ENCODE assay signal across 8 cellular contexts in the genomic region with DNA sequence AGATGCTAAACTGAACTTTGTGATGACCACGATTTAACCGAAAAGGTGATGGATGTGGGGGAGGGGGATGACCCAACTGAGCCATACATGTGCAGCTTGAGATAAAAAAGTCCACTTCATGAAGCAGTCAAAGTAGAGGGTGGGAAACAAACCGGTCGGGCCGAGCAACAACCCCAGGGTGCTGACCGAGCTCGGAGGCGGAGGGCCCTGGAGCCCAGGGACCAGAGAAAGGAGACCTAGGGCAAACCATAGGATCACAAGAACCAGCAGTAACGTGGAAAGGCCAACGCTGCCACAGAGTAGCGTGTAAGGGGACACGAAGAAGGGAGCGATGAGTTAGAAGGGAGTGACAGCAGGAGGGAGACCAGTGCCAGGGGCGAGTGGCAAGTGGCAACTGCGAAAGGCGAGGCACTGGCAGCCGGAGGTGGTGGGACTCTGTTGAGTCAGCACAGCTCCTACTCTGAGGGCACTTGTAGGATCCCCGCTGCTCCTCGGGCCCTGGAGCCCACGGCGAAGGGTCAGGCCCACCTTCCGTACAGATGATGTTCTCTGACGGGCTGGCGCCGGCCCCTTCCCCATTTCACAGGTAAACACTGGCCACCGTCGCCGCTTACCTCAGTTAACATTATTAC. TPM values are rescaled to one million over a fixed set of nuclear protein-coding genes. Genes with fewer than 3 reads are reported as not detected.
DNase-seq lines count a peak whose midpoint lies in the region; ATAC-seq, FAIRE-seq and TF ChIP-seq lines count a peak whose summit lies in the region.

No MANE protein-coding gene starts in this region.

- peak overlapping the region; percentile 100 for H3K4me3 Mint-ChIP-seq in endothelial cell (ENCODE audit: unreplicated experiment)

- peaks cover 5% of the 10 kb centered on the region for H3K36me3 Mint-ChIP-seq in endothelial cell (ENCODE audit: low read depth, unreplicated experiment)

- intact Hi-C loops in mucosa of descending colon (cut with DNase I, micrococcal nuclease): no loop called here

- peaks cover 3% of the 10 kb centered on the region for H3K27me3 Mint-ChIP-seq in endothelial cell (ENCODE audit: unreplicated experiment)

- no peaks in the 10 kb centered on the region for H3K9me3 Mint-ChIP-seq in endothelial cell (ENCODE audit: unreplicated experiment)

- H3K4me3 ChIP-seq in mucosa of descending colon: peak overlapping the region; percentile 79

- FAIRE-seq in GM18507 (lab: Jason Lieb, UNC): peak; percentile 36

- peak overlapping the region; percentile 75 for H3K27ac ChIP-seq in 22Rv1

- ATAC-seq in HG02981 (IDR thresholded peaks at IDR 0.05; ENCODE audit: unreplicated experiment) (peak; percentile 25), mucosa of descending colon (peak; percentile 70)

- peak overlapping the region; percentile 97 for H3K27ac Mint-ChIP-seq in endothelial cell (ENCODE audit: unreplicated experiment)

- TF ChIP-seq CTCF in 22Rv1 (IDR thresholded peaks at IDR 0.05) (no peak), endothelial cell (IDR thresholded peaks at IDR 0.05; ENCODE audit: unreplicated experiment) (no peak), mucosa of descending colon (IDR thresholded peaks at IDR 0.05) (no peak)

- peaks cover 15% of the 10 kb centered on the region for H3K4me1 ChIP-seq in mucosa of descending colon (ENCODE audit: low read depth)

- no peaks in the 10 kb centered on the region for H3K36me3 ChIP-seq in mucosa of descending colon (ENCODE audit: low read depth)

- no peaks in the 10 kb centered on the region for H3K9me3 ChIP-seq in mucosa of descending colon

- no peak for DNase-seq in GM18507 (ENCODE audit: extremely low spot score, insufficient read length, low read depth)
- DNase-seq in NCI-H345 (lab: John Stamatoyannopoulos, UW): peak; percentile 59
- peak; percentile 16 for DNase-seq in activated CD8-positive, alpha-beta memory T cell treated with anti-CD3 and anti-CD28 coated beads, Interleukin-2, amount 50 U/mL, for 1 hour (ENCODE audit: extremely low read depth)
- DNase-seq in endothelial cell (ENCODE audit: low spot score): peak; percentile 44
- peak; percentile 60 to 74 (median 72) for DNase-seq in mucosa of descending colon
- peak; percentile 12 to 29 for DNase-seq in stimulated activated CD8-positive, alpha-beta memory T cell treated with anti-CD3 and anti-CD28 coated beads, Interleukin-7, amount 100 ng/mL, for 4 hours (ENCODE audit: low read depth in 2 of 2)

- H3K4me1 Mint-ChIP-seq in endothelial cell (ENCODE audit: unreplicated experiment): peaks cover 27% of the 10 kb centered on the region

RNA-seq across cellular contexts. Expression of gene SNX13, which starts 0.5 kb away (rescaled TPM):
- 34.3 TPM for total RNA-seq in endothelial cell (ENCODE audit: unreplicated experiment)
- total RNA-seq in mucosa of descending colon: 10 to 100 TPM; 72.2 to 89.4 (median 72.6) TPM
